Comparison of ENCODE assay signal across 13 cellular contexts in genomic region chr1:201457508-201457960, GRCh38. TPM values are rescaled to one million over a fixed set of nuclear protein-coding genes. Genes with fewer than 3 reads are reported as not detected.
DNase-seq lines count a peak whose midpoint lies in the region; ATAC-seq and TF ChIP-seq lines count a peak whose summit lies in the region.
"Had no signal": no experiment of that assay in that cellular context is flagged by ENCODE, and none has a peak within 500 bp of the region (broad histone marks: within the 10 kb centered on the region; RNA-seq: fewer than 3 reads in every experiment).

No MANE protein-coding gene starts in this region.

- H3K36me3 ChIP-seq in RWPE2 (ENCODE audit: low read depth) (no peaks in the 10 kb centered on the region), gastrocnemius medialis (no peaks in the 10 kb centered on the region)
- H3K36me3 ChIP-seq: prostate gland, thyroid gland had no signal

- no peak for TF ChIP-seq CTCF in RWPE2 (IDR thresholded peaks at IDR 0.05; ENCODE audit: poor library complexity, severe bottlenecking)
- TF ChIP-seq CTCF in gastrocnemius medialis (IDR thresholded peaks at IDR 0.05 in 4 of 5, conservative IDR thresholded peaks at IDR 0.05 in 1 of 5): no peak

- ATAC-seq in RWPE2 (ENCODE audit: low read depth): no peak
- no peak for ATAC-seq in gastrocnemius medialis
- no peak for ATAC-seq in HG03354 (IDR thresholded peaks at IDR 0.05; ENCODE audit: poor library complexity, severe bottlenecking, unreplicated experiment)

- in situ Hi-C loops in gastrocnemius medialis (cut with MboI; ENCODE audit: low sequenced_read_pairs in 4 of 4): no loop called here

- H3K27me3 ChIP-seq in RWPE2 (ENCODE audit: insufficient read depth, poor library complexity, severe bottlenecking) (no peaks in the 10 kb centered on the region), gastrocnemius medialis (no peaks in the 10 kb centered on the region)
- H3K27me3 ChIP-seq: thyroid gland had no signal

- intact Hi-C loops in gastrocnemius medialis (cut with DNase I; ENCODE audit: low total_unique reads): no loop called here

- H3K9me3 ChIP-seq in RWPE2 (ENCODE audit: severe bottlenecking) (no peaks in the 10 kb centered on the region), gastrocnemius medialis (no peaks in the 10 kb centered on the region)
- H3K9me3 ChIP-seq: prostate gland, thyroid gland had no signal

- H3K4me3 ChIP-seq in RWPE2 (ENCODE audit: severe bottlenecking) (no peak overlapping the region), gastrocnemius medialis (peak overlapping the region in 2 of 4 donors; percentile 14 to 15)
- H3K4me3 ChIP-seq: prostate gland, thyroid gland had no signal

- peak; percentile 81 for DNase-seq in Daoy (ENCODE audit: low read depth)
- no peak for DNase-seq in RWPE2 (ENCODE audit: low spot score)
- DNase-seq in epithelial cell of prostate (ENCODE audit: low read depth, low spot score): no peak
- peak in 1 of 2 donors; percentile 13 for DNase-seq in gastrocnemius medialis
- DNase-seq in globus pallidus (ENCODE audit: low spot score): no peak
- no peak for DNase-seq in retina
- no peak for DNase-seq in NK-92 (lab: John Stamatoyannopoulos, UW; ENCODE audit: unreplicated experiment)
- DNase-seq: activated CD4-positive, alpha-beta T cell treated with anti-CD3 and anti-CD28 coated beads for 4 hours; NCI-H510A had no signal

- H3K27ac ChIP-seq in RWPE2 (ENCODE audit: poor library complexity, severe bottlenecking) (peak overlapping the region; percentile 40), epithelial cell of prostate (peak overlapping the region; percentile 93), gastrocnemius medialis (peak overlapping the region; percentile 92 to 100 (median 100))
- H3K27ac ChIP-seq: C4-2B had no signal

- H3K4me1 ChIP-seq in RWPE2 (ENCODE audit: insufficient read depth, poor library complexity, severe bottlenecking) (peaks cover 38% of the 10 kb centered on the region), gastrocnemius medialis (peaks cover 49 to 61% of the 10 kb centered on the region in 2 donors)

- no peak for TF ChIP-seq POLR2A in gastrocnemius medialis (IDR thresholded peaks at IDR 0.05)

RNA-seq across cellular contexts. Expression of gene PHLDA3, which starts 11.5 kb away (rescaled TPM):
- 7.6 and 11.7 TPM in 2 replicates for total RNA-seq in Daoy (2014; rRNA removed; shearing (Covaris generic))
- total RNA-seq in gastrocnemius medialis: 10 to 100 TPM in 3 of 4 donors, 1 to 10 TPM in 1; 7.4 to 91.8 (median 62.7) TPM

RNA-seq across cellular contexts. Expression of gene TNNI1, which starts 36.0 kb away (rescaled TPM):
- not detected in 2 replicates for total RNA-seq in Daoy (2014; rRNA removed; shearing (Covaris generic))
- 1,000 to 10,000 TPM in 2 of 4 donors, 100 to 1,000 TPM in 2; 304 to 3,604 (median 1,823) TPM for total RNA-seq in gastrocnemius medialis
- total RNA-seq: thyroid gland had no signal

RNA-seq across cellular contexts. Expression of gene CSRP1, which starts 49.4 kb away (rescaled TPM):
- total RNA-seq in Daoy (2014; rRNA removed; shearing (Covaris generic)): 866 and 897 TPM in 2 replicates
- total RNA-seq in gastrocnemius medialis: 10 to 100 TPM; 22.7 to 91.1 (median 68.9) TPM

RNA-seq across cellular contexts. Expression of gene LAD1, which starts 58.4 kb away (rescaled TPM):
- total RNA-seq in Daoy (2014; rRNA removed; shearing (Covaris generic)): 0.06 and 0.71 TPM in 2 replicates
- total RNA-seq in gastrocnemius medialis: 1 to 10 TPM in 2 of 4 donors, under 1 TPM in 2; 0.25 to 6.2 (median 0.92) TPM

Comparison
In these comparisons a context has a peak if more than half of its experiments do, and no peak if none do; other contexts are left out.
1. H3K27ac ChIP-seq: peak in every context shown above with its lines; median percentile 100 in gastrocnemius medialis; 93 in epithelial cell of prostate; 40 in RWPE2.
2. RNA of gene TNNI1, which starts 36.0 kb away (total RNA-seq): 304 to 3,604 TPM in gastrocnemius medialis; not detected in Daoy; every median in the first group is over 100 times any median in the second.